9 cellular contexts compared by ENCODE assay signal in the genomic region with DNA sequence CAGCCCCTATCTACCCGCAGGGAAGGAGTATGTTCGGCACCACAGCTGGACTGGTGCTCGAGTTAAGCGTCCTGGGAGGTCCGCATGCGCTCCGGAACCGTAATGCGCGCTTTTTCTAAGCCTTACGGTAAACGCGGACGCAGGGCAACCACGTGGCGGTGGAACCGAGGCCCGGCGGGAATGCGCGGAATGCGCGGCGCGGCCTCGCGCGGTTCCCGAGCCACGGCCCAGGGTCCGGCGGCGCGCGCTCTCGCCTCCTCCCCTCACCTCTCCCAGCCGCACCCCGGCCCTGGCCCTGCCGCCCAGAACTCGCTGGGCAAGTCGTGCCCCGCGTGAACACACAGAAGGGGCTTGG. TPM values are rescaled to one million over a fixed set of nuclear protein-coding genes. Genes with fewer than 3 reads are reported as not detected.
DNase-seq lines count a peak whose midpoint lies in the region; FAIRE-seq and TF ChIP-seq lines count a peak whose summit lies in the region.
"Had no signal": no experiment of that assay in that cellular context is flagged by ENCODE, and none has a peak within 500 bp of the region (broad histone marks: within the 10 kb centered on the region; RNA-seq: fewer than 3 reads in every experiment).

No MANE protein-coding gene starts in this region.

- peak overlapping the region; percentile 79 for H3K9ac ChIP-seq in skeletal muscle satellite cell (ENCODE audit: low read depth, low read length)

- DNase-seq in NCI-H146 (lab: John Stamatoyannopoulos, UW) (peak; percentile 10), NCI-H146 treated with DMSO at 0.1 percent for 48 hours (lab: John Stamatoyannopoulos, UW; ENCODE audit: unreplicated experiment) (no peak), bronchial epithelial cell (ENCODE audit: low read depth) (peak; percentile 35), iPS-NIHi7 (ENCODE audit: extremely low spot score) (peak; percentile 70), DMS153 treated with DMSO at 0.1 percent for 48 hours (lab: John Stamatoyannopoulos, UW; ENCODE audit: unreplicated experiment) (no peak), activated T-cell treated with anti-CD3 and anti-CD28 coated beads for 4 hours (no peak), SIG-M5 (lab: John Stamatoyannopoulos, UW) (no peak)
- DNase-seq: CD4-positive, CD25-positive, alpha-beta regulatory T cell had no signal

- H3K27me3 ChIP-seq in bronchial epithelial cell (ENCODE audit: control insufficient read depth, insufficient read depth, low read length), result no peaks in the 10 kb centered on the region
- no peaks in the 10 kb centered on the region for H3K27me3 ChIP-seq in skeletal muscle satellite cell (ENCODE audit: control insufficient read depth, insufficient read depth, low read length)

- peak overlapping the region; percentile 89 for H3K4me2 ChIP-seq in skeletal muscle satellite cell (ENCODE audit: low read length)

- peak overlapping the region; percentile 61 for H3K4me3 ChIP-seq in bronchial epithelial cell (ENCODE audit: low read depth, low read length)
- H3K4me3 ChIP-seq in skeletal muscle satellite cell (ENCODE audit: low read length), result peak overlapping the region; percentile 67

- H3K36me3 ChIP-seq in bronchial epithelial cell (ENCODE audit: control insufficient read depth, insufficient read depth, low read length), result no peaks in the 10 kb centered on the region
- H3K36me3 ChIP-seq in skeletal muscle satellite cell (ENCODE audit: insufficient read depth, low read length), result peaks cover 4% of the 10 kb centered on the region

- no peak for TF ChIP-seq CTCF in bronchial epithelial cell (IDR thresholded peaks at IDR 0.05; ENCODE audit: insufficient read depth, low read length, severe bottlenecking)

- H3K4me1 ChIP-seq in skeletal muscle satellite cell (ENCODE audit: control insufficient read depth, insufficient read depth, low read length), result peaks cover 37% of the 10 kb centered on the region

- peak; percentile 64 for FAIRE-seq in bronchial epithelial cell (lab: Jason Lieb, UNC)

- no peaks in the 10 kb centered on the region for H3K9me3 ChIP-seq in skeletal muscle satellite cell (replicated peaks; ENCODE audit: low read length)

RNA-seq across cellular contexts. Expression of gene CCND1, which starts 4.5 kb away (rescaled TPM):
- 83.8 and 198 TPM in 2 replicates for total RNA-seq in bronchial epithelial cell
- 480 and 562 TPM in 2 replicates for total RNA-seq in skeletal muscle satellite cell (2012; rRNA removed)

RNA-seq across cellular contexts. Expression of gene LTO1, which starts 38.7 kb away (rescaled TPM):
- 18.2 and 22.7 TPM in 2 replicates for total RNA-seq in bronchial epithelial cell
- 17.3 and 18.5 TPM in 2 replicates for total RNA-seq in skeletal muscle satellite cell (2012; rRNA removed)

Comparison
In these comparisons a context has a peak if more than half of its experiments do, and no peak if none do; other contexts are left out.
1. DNase-seq: peak in NCI-H146 (single experiment), bronchial epithelial cell (single experiment) and iPS-NIHi7 (single experiment); none in NCI-H146 treated with DMSO at 0.1 percent for 48 hours (single experiment), DMS153 treated with DMSO at 0.1 percent for 48 hours (single experiment), activated T-cell treated with anti-CD3 and anti-CD28 coated beads for 4 hours (single experiment) and SIG-M5 (single experiment).